9 cellular contexts compared by ENCODE assay signal in genomic region chr13:114129649-114130062, GRCh38. TPM values are rescaled to one million over a fixed set of nuclear protein-coding genes. Genes with fewer than 3 reads are reported as not detected.
DNase-seq lines count a peak whose midpoint lies in the region; ATAC-seq, FAIRE-seq and TF ChIP-seq lines count a peak whose summit lies in the region.
"Had no signal": no experiment of that assay in that cellular context is flagged by ENCODE, and none has a peak within 500 bp of the region (broad histone marks: within the 10 kb centered on the region; RNA-seq: fewer than 3 reads in every experiment).

No MANE protein-coding gene starts in this region.

- TF ChIP-seq POLR2A in GM12878 (IDR thresholded peaks at IDR 0.05; ENCODE audit: low read depth, low read length): no peak

- no peaks in the 10 kb centered on the region for H3K27me3 ChIP-seq in GM12878 (replicated peaks in 1 of 2; ENCODE audit: control insufficient read depth in 2 of 2, insufficient read depth in 2 of 2, low read length in 1 of 2)

- H3K4me1 ChIP-seq in GM12878 (ENCODE audit: control insufficient read depth, insufficient read depth, low read length): peaks cover 46% of the 10 kb centered on the region

- H3K9ac ChIP-seq in GM12878 (ENCODE audit: control insufficient read depth, insufficient read depth, low read length): peak overlapping the region; percentile 73

- H4K20me1 ChIP-seq in GM12878 (ENCODE audit: control insufficient read depth, insufficient read depth): no peaks in the 10 kb centered on the region

- no peak for FAIRE-seq in GM12878 (lab: Jason Lieb, UNC)

- peak overlapping the region; percentile 95 for H3K4me2 ChIP-seq in GM12878 (ENCODE audit: control insufficient read depth, insufficient read depth)

- H3K36me3 ChIP-seq in GM12878 (ENCODE audit: control insufficient read depth in 2 of 2, insufficient read depth in 2 of 2, low read length in 1 of 2): no peaks in the 10 kb centered on the region; a peak in 1 of 4 replicates

- H2AFZ ChIP-seq in GM12878 (ENCODE audit: control insufficient read depth, low read depth, low read length): no peak overlapping the region

- H3K4me3 ChIP-seq in GM12878: peak overlapping the region; percentile 89

- H3K9me3 ChIP-seq in GM12878 (replicated peaks; ENCODE audit: control insufficient read depth, insufficient read depth, low read length): no peaks in the 10 kb centered on the region; the same call in 2 of the 3 replicates

- 43% methylated on average over 9 of the region's 9 CpGs for WGBS in GM12878 (ENCODE audit: insufficient coverage, insufficient replicate concordance, low lambda C conversion rate, missing lambda C conversion rate)

- H3K4me1 Mint-ChIP-seq in CD14-positive monocyte (peaks cover 61% of the 10 kb centered on the region), nephron (peaks cover 64% of the 10 kb centered on the region)

- peak overlapping the region; percentile 84 for H3K27ac ChIP-seq in GM12878 (ENCODE audit: control insufficient read depth, insufficient read depth)

- no peak for TF ChIP-seq EP300 in GM12878 (IDR thresholded peaks at IDR 0.05; ENCODE audit: borderline replicate concordance in 1 of 2, control insufficient read depth in 1 of 2, low read depth in 2 of 2, low read length in 2 of 2)

- no TSS peak for BruUV-seq in GM12878 (replicated peaks; lab: Mats Ljungman, UMichigan)

- SMC1A ChIA-PET in GM12878 (lab: Charles Lee; ENCODE audit: uncharacterized antibody, unreplicated experiment): interaction anchor here (0.6 to 1.2 kb wide), 4 partner anchors 62 to 102 kb away, joined by 3 to 7 read pairs (median 4); no protein-coding TSS in a partner anchor

- POLR2A ChIA-PET in GM12878 (lab: Charles Lee): interaction anchor here (0.9 to 1.8 kb wide), 3 partner anchors 11 to 64 kb away, joined by 3 to 5 read pairs (median 3); no protein-coding TSS in a partner anchor

- H3K27ac Mint-ChIP-seq in CD14-positive monocyte (peak overlapping the region; percentile 89 to 99 (median 97)), nephron (peak overlapping the region; percentile 80 to 87 (median 82))

- H3K79me2 ChIP-seq in GM12878 (ENCODE audit: control insufficient read depth, insufficient read depth, low read length): peaks cover 60% of the 10 kb centered on the region

- H3K27me3 Mint-ChIP-seq in CD14-positive monocyte (ENCODE audit: low read depth in 3 of 3) (peaks cover 2 to 3% (median 2%) of the 10 kb centered on the region in 3 donors), nephron (ENCODE audit: low read depth) (peaks cover 6% of the 10 kb centered on the region)

- H3K9me3 Mint-ChIP-seq in CD14-positive monocyte (no peaks in the 10 kb centered on the region), nephron (no peaks in the 10 kb centered on the region)

- DNase-seq in CD14-positive monocyte (ENCODE audit: low spot score) (no peak), NAMALWA (ENCODE audit: low spot score) (peak; percentile 22), GM12878 (ENCODE audit: low read depth, low spot score) (no peak), dedifferentiated amniotic fluid mesenchymal stem cell (ENCODE audit: extremely low spot score) (no peak), NCI-H146 treated with DMSO at 0.1 percent for 48 hours (lab: John Stamatoyannopoulos, UW; ENCODE audit: unreplicated experiment) (no peak), NCI-H2196 (lab: John Stamatoyannopoulos, UW; ENCODE audit: unreplicated experiment) (no peak)
- no peak for DNase-seq in activated CD4-positive, CD25-positive, alpha-beta regulatory T cell treated with anti-CD3 and anti-CD28 coated beads, Interleukin-2, amount 50 U/mL, for 72 hours

- CTCF ChIA-PET in GM12878 (lab: Yijun Ruan, JAX): interaction anchor here (1.0 to 1.6 kb wide), 2 partner anchors 16 to 64 kb away, joined by 3 to 4 read pairs; no protein-coding TSS in a partner anchor

- TF ChIP-seq CTCF in CD14-positive monocyte (IDR thresholded peaks at IDR 0.05): no peak
- TF ChIP-seq CTCF in GM12878 (IDR thresholded peaks at IDR 0.05 in 2 of 3, conservative IDR thresholded peaks at IDR 0.05 in 1 of 3; ENCODE audit: control insufficient read depth in 2 of 3, extremely low read depth in 1 of 3, insufficient read depth in 1 of 3, low read depth in 3 of 3, low read length in 3 of 3): no peak
- no peak for TF ChIP-seq CTCF in nephron (IDR thresholded peaks at IDR 0.05; ENCODE audit: unreplicated experiment in 3 of 3)

- in situ Hi-C loops in GM12878 (cut with MboI): loop anchor here (5.0 kb wide), 1 partner anchor 62 kb away; no protein-coding TSS in a partner anchor

- intact Hi-C loops in CD14-positive monocyte (cut with micrococcal nuclease): loop anchor here (2.0 to 5.0 kb wide), 4 partner anchors 15 to 93 kb away; no protein-coding TSS in a partner anchor
- intact Hi-C loops in GM12878 (cut with micrococcal nuclease; ENCODE audit: unreplicated experiment): loop anchor here (1.0 to 5.0 kb wide), 2 partner anchors 62 to 82 kb away; no protein-coding TSS in a partner anchor

- RAD21 ChIA-PET in GM12878 (lab: Charles Lee; ENCODE audit: unreplicated experiment): interaction anchor here (1.1 to 2.1 kb wide), 3 partner anchors 19 to 64 kb away, joined by 4 to 9 read pairs (median 7); no protein-coding TSS in a partner anchor

- H3K4me3 Mint-ChIP-seq in CD14-positive monocyte (peak overlapping the region; percentile 84 to 100), nephron (peak overlapping the region; percentile 62 to 80 (median 70))

- TF ChIP-seq RAD21 in GM12878 (IDR thresholded peaks at IDR 0.05; ENCODE audit: insufficient read depth, low read depth, low read length): no peak

- H3K36me3 Mint-ChIP-seq in CD14-positive monocyte: peaks cover 25 to 28% of the 10 kb centered on the region in 2 donors
- H3K36me3 Mint-ChIP-seq in nephron (ENCODE audit: low read depth): no peaks in the 10 kb centered on the region

- ATAC-seq in GM12878: peak; percentile 2; the same call in 2 of the 3 replicates

TF ChIP-seq in GM12878, 131 proteins besides CTCF, POLR2A, EP300 and RAD21 (continues in another document):
- peak; percentile 17; the same call in 1 of the 2 replicates for TF ChIP-seq ZNF687 (IDR thresholded peaks at IDR 0.05)

RNA-seq across cellular contexts. Expression of gene RASA3, which starts 2.8 kb away (rescaled TPM):
- polyA plus RNA-seq in CD14-positive monocyte (10 to 100 TPM in 1 of 2 donors, 1 to 10 TPM in 1; 9.0 to 16.6 TPM), GM12878 (2011; rRNA removed) (10.5 and 15.0 TPM in 2 replicates), GM12878 (2014; fragmentation: Illumina TruSeq; extraction: Trizol) (13.8 and 19.8 TPM in 2 replicates), GM12878 (2014; fragmentation: Nextera tagmentation; extraction: Ambion mirVana) (1 to 10 TPM in 1 of 2 experiments, under 1 TPM in 1; 0.79 to 2.1 TPM), GM12878 (2014; rRNA removed) (28.5 and 29.0 TPM in 2 replicates), GM12878 (2016; fragmentation: Nextera tagmentation; extraction: Ambion mirVana) (10 to 100 TPM; 16.5 to 18.6 TPM)
- total RNA-seq in GM12878 (2013; cell fraction: nucleolus; rRNA removed): 26.7 and 27.7 TPM in 2 replicates
- total RNA-seq in GM12878 (2014; rRNA removed) (18.2 and 19.1 TPM in 2 replicates), GM12878 (2014; rRNA removed; fragmentation: Illumina TruSeq; extraction: Trizol) (14.6 and 16.6 TPM in 2 replicates), GM12878 (2021) (29.4 and 33.9 TPM in 2 replicates)
- 6.4 TPM for polyA plus RNA-seq in GM12878 (2011; ENCODE audit: low read depth)
- 15.9 and 18.4 TPM in 2 replicates for polyA plus RNA-seq in GM12878 (2011; cell fraction: cytosol; rRNA removed)
- polyA plus RNA-seq in GM12878 (2011; cell fraction: nucleus; rRNA removed): 30.3 and 33.9 TPM in 2 replicates
- 13.9 and 16.8 TPM in 2 replicates for polyA plus RNA-seq in GM12878 (2012)
- 11.9 and 19.9 TPM in 2 replicates for polyA minus RNA-seq in GM12878 (2011; rRNA and poly(A)+ RNA removed)
- polyA minus RNA-seq in GM12878 (2011; cell fraction: cytosol; rRNA and poly(A)+ RNA removed): 7.7 and 7.9 TPM in 2 replicates
- polyA minus RNA-seq in GM12878 (2011; cell fraction: nucleus; rRNA and poly(A)+ RNA removed): 7.3 and 11.3 TPM in 2 replicates

RNA-seq across cellular contexts. Expression of gene CFAP97D2, which starts 49.4 kb away (rescaled TPM):
- under 1 TPM in 1 of 2 donors, not detected in 1; 0.21 TPM for polyA plus RNA-seq in CD14-positive monocyte
- total RNA-seq in GM12878 (2013; cell fraction: nucleolus; rRNA removed): not detected in 2 replicates
- total RNA-seq in GM12878 (2014; rRNA removed): not detected in 2 replicates
- not detected in 2 replicates for total RNA-seq in GM12878 (2014; rRNA removed; fragmentation: Illumina TruSeq; extraction: Trizol)
- not detected in 2 replicates for total RNA-seq in GM12878 (2021)
- polyA plus RNA-seq in GM12878 (2011; ENCODE audit: low read depth): not detected
- not detected in 2 replicates for polyA plus RNA-seq in GM12878 (2011; rRNA removed)
- not detected in 2 replicates for polyA plus RNA-seq in GM12878 (2011; cell fraction: cytosol; rRNA removed)
- polyA plus RNA-seq in GM12878 (2011; cell fraction: nucleus; rRNA removed): not detected in 2 replicates
- not detected in 2 replicates for polyA plus RNA-seq in GM12878 (2012)
- not detected in 2 replicates for polyA plus RNA-seq in GM12878 (2014; fragmentation: Illumina TruSeq; extraction: Trizol)
- polyA plus RNA-seq in GM12878 (2014; fragmentation: Nextera tagmentation; extraction: Ambion mirVana): not detected
- polyA plus RNA-seq in GM12878 (2014; rRNA removed): not detected in 2 replicates
- polyA plus RNA-seq in GM12878 (2016; fragmentation: Nextera tagmentation; extraction: Ambion mirVana): not detected
- not detected in 2 replicates for polyA minus RNA-seq in GM12878 (2011; rRNA and poly(A)+ RNA removed)
- not detected in 2 replicates for polyA minus RNA-seq in GM12878 (2011; cell fraction: cytosol; rRNA and poly(A)+ RNA removed)
- not detected in 2 replicates for polyA minus RNA-seq in GM12878 (2011; cell fraction: nucleus; rRNA and poly(A)+ RNA removed)
- total RNA-seq: LHCN-M2 had no signal
